8 cellular contexts compared by ENCODE assay signal in the genomic region with DNA sequence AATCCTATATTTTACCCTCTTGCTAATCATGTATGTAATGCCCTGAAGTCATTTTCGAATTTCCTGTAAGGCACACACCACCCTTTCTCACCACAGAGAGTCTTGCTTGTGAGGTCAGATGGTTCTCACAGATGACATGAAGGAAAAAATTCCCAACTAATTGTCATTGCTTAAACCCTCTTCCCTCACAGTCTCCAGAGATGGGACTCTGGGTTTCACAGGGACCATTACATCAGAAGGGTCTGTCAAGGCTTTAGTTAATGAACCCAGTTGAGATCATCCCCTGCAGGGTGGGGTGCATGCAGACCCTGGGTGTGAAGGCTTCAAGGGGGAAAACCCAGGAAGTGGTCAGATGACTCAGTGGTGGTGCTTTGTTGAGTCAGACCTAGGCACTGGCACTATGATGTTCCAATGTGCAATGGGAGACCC.
DNase-seq lines count a peak whose midpoint lies in the region; ATAC-seq, FAIRE-seq and TF ChIP-seq lines count a peak whose summit lies in the region.

No MANE protein-coding gene starts in this region.

- no peak overlapping the region for H3K4me3 ChIP-seq in heart right ventricle

- no peak for TF ChIP-seq CTCF in heart right ventricle (IDR thresholded peaks at IDR 0.05)
- no peak for TF ChIP-seq CTCF in D721Med (IDR thresholded peaks at IDR 0.05; ENCODE audit: insufficient read depth, missing control alignments)

- peak; percentile 92 for ATAC-seq in GM19395 (IDR thresholded peaks at IDR 0.05; ENCODE audit: unreplicated experiment)
- peak; percentile 79 for ATAC-seq in HG03066 (IDR thresholded peaks at IDR 0.05; ENCODE audit: low read depth, unreplicated experiment)
- no peak for ATAC-seq in heart right ventricle
- ATAC-seq in HG03159 (IDR thresholded peaks at IDR 0.05; ENCODE audit: unreplicated experiment), result no peak

- H3K36me3 ChIP-seq in heart right ventricle, result no peaks in the 10 kb centered on the region

- peaks cover 5% of the 10 kb centered on the region for H3K27me3 Mint-ChIP-seq in activated T-cell treated with anti-CD3 and anti-CD28 coated beads, Interleukin-2, amount 50 U/mL, for 24 hours

- DNase-seq in activated T-cell treated with anti-CD3 and anti-CD28 coated beads, Interleukin-2, amount 50 U/mL, for 24 hours, result peak; percentile 52
- DNase-seq in stimulated activated CD4-positive, alpha-beta T cell treated with anti-CD3 and anti-CD28 coated beads, Interleukin-15, amount 100 ng/mL, for 48 hours (ENCODE audit: low read depth in 2 of 2), result peak; percentile 24 to 40
- DNase-seq in central memory CD4-positive, alpha-beta T cell, result no peak
- DNase-seq in heart right ventricle (no peak), D721Med (ENCODE audit: insufficient read length, low spot score) (no peak)

- peak overlapping the region; percentile 90 for H3K27ac Mint-ChIP-seq in activated T-cell treated with anti-CD3 and anti-CD28 coated beads, Interleukin-2, amount 50 U/mL, for 24 hours

- intact Hi-C loops in heart right ventricle (cut with DNase I), result no loop called here

- peaks cover 47% of the 10 kb centered on the region for H3K4me1 Mint-ChIP-seq in activated T-cell treated with anti-CD3 and anti-CD28 coated beads, Interleukin-2, amount 50 U/mL, for 24 hours (ENCODE audit: low read depth)

- peaks cover 10% of the 10 kb centered on the region for H3K9me3 Mint-ChIP-seq in activated T-cell treated with anti-CD3 and anti-CD28 coated beads, Interleukin-2, amount 50 U/mL, for 24 hours

- H3K9me3 ChIP-seq in heart right ventricle, result peaks cover 0 to 7% (median 0%) of the 10 kb centered on the region in 11 donors

- FAIRE-seq in D721Med (lab: Jason Lieb, UNC), result no peak

- H3K4me1 ChIP-seq in heart right ventricle, result peaks cover 0 to 5% (median 0%) of the 10 kb centered on the region in 9 donors

- no peaks in the 10 kb centered on the region for H3K27me3 ChIP-seq in heart right ventricle

- no peaks in the 10 kb centered on the region for H3K36me3 Mint-ChIP-seq in activated T-cell treated with anti-CD3 and anti-CD28 coated beads, Interleukin-2, amount 50 U/mL, for 24 hours (ENCODE audit: low read depth)

- no peak overlapping the region for H3K27ac ChIP-seq in heart right ventricle

- H3K4me3 Mint-ChIP-seq in activated T-cell treated with anti-CD3 and anti-CD28 coated beads, Interleukin-2, amount 50 U/mL, for 24 hours, result peak overlapping the region; percentile 20

- 67 to 85% methylated on average over 1 of the region's 1 CpG for WGBS in heart right ventricle, 2 donors

Comparison
In these comparisons a context has a peak if more than half of its experiments do, and no peak if none do; other contexts are left out.
1. ATAC-seq: peak in GM19395 (single experiment) and HG03066 (single experiment); none in heart right ventricle (0 of 8) and HG03159 (single experiment).
2. DNase-seq: peak in activated T-cell treated with anti-CD3 and anti-CD28 coated beads, Interleukin-2, amount 50 U/mL, for 24 hours (single experiment) and stimulated activated CD4-positive, alpha-beta T cell treated with anti-CD3 and anti-CD28 coated beads, Interleukin-15, amount 100 ng/mL, for 48 hours (2 of 2); none in central memory CD4-positive, alpha-beta T cell (single experiment), heart right ventricle (0 of 2) and D721Med (single experiment).